ENCODE assay signal across 14 cellular contexts in genomic region chr2:234968633-234969328, GRCh38. TPM values are rescaled to one million over a fixed set of nuclear protein-coding genes. Genes with fewer than 3 reads are reported as not detected.
A peak's percentile ranks its signal among the peaks of the same experiment; 100 is the strongest.
DNase-seq lines count a peak whose midpoint lies in the region; ATAC-seq, FAIRE-seq and TF ChIP-seq lines count a peak whose summit lies in the region.
"Had no signal": no experiment of that assay in that cellular context is flagged by ENCODE, and none has a peak within 500 bp of the region (broad histone marks: within the 10 kb centered on the region; RNA-seq: fewer than 3 reads in every experiment).

No MANE protein-coding gene starts in this region.

- H3K27ac ChIP-seq in HepG2 (ENCODE audit: extremely low read length, insufficient read depth, low read length) = no peak overlapping the region
- H3K27ac ChIP-seq in right lobe of liver = no peak overlapping the region
- peak overlapping the region; percentile 51 for H3K27ac ChIP-seq in SJCRH30
- H3K27ac ChIP-seq in mesendoderm (ENCODE audit: low read depth, low read length) = no peak overlapping the region
- H3K27ac ChIP-seq in upper lobe of left lung = no peak overlapping the region
- H3K27ac ChIP-seq: gastrocnemius medialis, vagina had no signal

- H3K79me2 ChIP-seq in HepG2 (ENCODE audit: insufficient read depth, low read length) (peaks cover 98% of the 10 kb centered on the region), mesendoderm (ENCODE audit: control insufficient read depth, insufficient read depth, low read length) (peaks cover 84% of the 10 kb centered on the region)

- ATAC-seq in HepG2 (no peak), right lobe of liver (no peak), upper lobe of left lung (ENCODE audit: low FRiP score in 2 of 2) (no peak)
- ATAC-seq: gastrocnemius medialis had no signal

- BruUV-seq in HepG2 (replicated peaks; lab: Mats Ljungman, UMichigan) = no TSS peak

- DNase-seq in HepG2 (ENCODE audit: low spot score) (no peak), right lobe of liver (no peak), SJCRH30 (peak; percentile 37 to 59), mesendoderm (peak; percentile 46), D721Med (ENCODE audit: insufficient read length, low spot score) (no peak), RCC 7860 (ENCODE audit: low spot score) (no peak), upper lobe of left lung (no peak), hepatic stellate cell (ENCODE audit: low spot score) (no peak)
- DNase-seq: activated B cell treated with CpG ODN at 0.5 μM for 24 hours, amniotic stem cell, EL, gastrocnemius medialis, Right ventricle myocardium superior had no signal

- no peak for TF ChIP-seq POLR2A in HepG2 (IDR thresholded peaks at IDR 0.05; ENCODE audit: insufficient read depth in 1 of 2, low read depth in 2 of 2, low read length in 2 of 2)
- TF ChIP-seq POLR2A in right lobe of liver (IDR thresholded peaks at IDR 0.05) = no peak
- TF ChIP-seq POLR2A in upper lobe of left lung (IDR thresholded peaks at IDR 0.05) = no peak

- POLR2A ChIA-PET in HepG2 (lab: Yijun Ruan, JAX) = interaction anchor here (1.3 to 1.6 kb wide), 2 partner anchors 8 to 11 kb away, joined by 3 to 6 read pairs; no protein-coding TSS in a partner anchor

- peaks cover 50% of the 10 kb centered on the region for H3K79me1 ChIP-seq in mesendoderm (ENCODE audit: low read length)

- H4K20me1 ChIP-seq in HepG2 (ENCODE audit: insufficient read depth, low read length) = peaks cover 96% of the 10 kb centered on the region

- H2BK5ac ChIP-seq in mesendoderm (ENCODE audit: low read length) = no peak overlapping the region

- no peak overlapping the region for H2BK15ac ChIP-seq in mesendoderm (replicated peaks; ENCODE audit: low read depth)

- no peak overlapping the region for H3K4me2 ChIP-seq in HepG2 (ENCODE audit: low read depth, low read length)
- no peak overlapping the region for H3K4me2 ChIP-seq in mesendoderm (ENCODE audit: low read length)

- no peak overlapping the region for H4K8ac ChIP-seq in mesendoderm (ENCODE audit: low read depth, low read length)

- H3K23ac ChIP-seq in mesendoderm (ENCODE audit: low read length) = no peak overlapping the region

- H3K27me3 ChIP-seq in HepG2 (ENCODE audit: control insufficient read depth in 1 of 2, insufficient read depth in 2 of 2, low read length in 2 of 2) (no peaks in the 10 kb centered on the region), right lobe of liver (no peaks in the 10 kb centered on the region), SJCRH30 (no peaks in the 10 kb centered on the region), mesendoderm (ENCODE audit: insufficient read depth, low read length, poor library complexity) (no peaks in the 10 kb centered on the region), upper lobe of left lung (no peaks in the 10 kb centered on the region)
- H3K27me3 ChIP-seq: gastrocnemius medialis, vagina had no signal

- no peak for FAIRE-seq in HepG2 (lab: Jason Lieb, UNC)
- no peak for FAIRE-seq in D721Med (lab: Jason Lieb, UNC)
- no peak for FAIRE-seq in RCC 7860 (lab: Jason Lieb, UNC)

- peaks cover 62% of the 10 kb centered on the region for H3K4me1 ChIP-seq in HepG2 (ENCODE audit: insufficient read depth, low read length)
- peaks cover 0 to 2% (median 0%) of the 10 kb centered on the region in 4 donors for H3K4me1 ChIP-seq in right lobe of liver
- H3K4me1 ChIP-seq in SJCRH30 = peaks cover 34% of the 10 kb centered on the region
- H3K4me1 ChIP-seq in mesendoderm (ENCODE audit: control insufficient read depth, low read depth, low read length) = peaks cover 15% of the 10 kb centered on the region
- peaks cover 0 to 18% (median 7%) of the 10 kb centered on the region in 4 donors for H3K4me1 ChIP-seq in upper lobe of left lung

- H2AFZ ChIP-seq in HepG2 (ENCODE audit: low read length) = no peak overlapping the region

- H3K9ac ChIP-seq in HepG2 (ENCODE audit: insufficient read depth, low read depth, low read length) (no peak overlapping the region), mesendoderm (ENCODE audit: low read length) (peak overlapping the region; percentile 14)

- H3K4ac ChIP-seq in mesendoderm (ENCODE audit: low read depth, low read length) = no peak overlapping the region

- H2BK120ac ChIP-seq in mesendoderm (ENCODE audit: low read depth, low read length) = no peak overlapping the region

- TF ChIP-seq EP300 in HepG2 (IDR thresholded peaks at IDR 0.05; ENCODE audit: low read depth in 2 of 2, low read length in 2 of 2) (no peak), HepG2 (CRISPR knock-in tag; IDR thresholded peaks at IDR 0.05; ENCODE audit: borderline replicate concordance) (no peak), upper lobe of left lung (IDR thresholded peaks at IDR 0.05) (no peak)

- TF ChIP-seq CTCF in HepG2 (CRISPR knock-in tag; IDR thresholded peaks at IDR 0.05) = no peak
- no peak for TF ChIP-seq CTCF in right lobe of liver (IDR thresholded peaks at IDR 0.05)
- no peak for TF ChIP-seq CTCF in D721Med (IDR thresholded peaks at IDR 0.05; ENCODE audit: insufficient read depth, missing control alignments)
- TF ChIP-seq CTCF in upper lobe of left lung (IDR thresholded peaks at IDR 0.05) = no peak

- H2AK5ac ChIP-seq in mesendoderm (ENCODE audit: low read length) = no peak overlapping the region

- no peak for TF ChIP-seq RAD21 in HepG2 (CRISPR knock-in tag; IDR thresholded peaks at IDR 0.05)

- 93% methylated on average over 14 of the region's 14 CpGs for WGBS in HepG2 (ENCODE audit: low lambda C conversion rate)
- WGBS in right lobe of liver (ENCODE audit: insufficient coverage, low coverage, low lambda C conversion rate, missing lambda C conversion rate) = 87% methylated on average over 10 of the region's 14 CpGs
- no CpG with 5 or more reads among the region's 14 CpGs for WGBS in mesendoderm (ENCODE audit: extremely low coverage, insufficient coverage, low lambda C conversion rate)
- 76 to 80% methylated on average over 13 to 14 of the region's 14 CpGs for WGBS in upper lobe of left lung, 2 donors

- H3K36me3 ChIP-seq in HepG2 (replicated peaks in 1 of 2; ENCODE audit: control insufficient read depth in 1 of 2, insufficient read depth in 2 of 2, low read length in 2 of 2) (peaks cover 12 to 56% of the 10 kb centered on the region in 2 experiments), right lobe of liver (no peaks in the 10 kb centered on the region), SJCRH30 (peaks cover 4% of the 10 kb centered on the region; the same call in 1 of the 2 replicates), mesendoderm (ENCODE audit: control insufficient read depth, insufficient read depth, low read length) (peaks cover 3% of the 10 kb centered on the region), upper lobe of left lung (no peaks in the 10 kb centered on the region)
- H3K36me3 ChIP-seq: gastrocnemius medialis, vagina had no signal

- intact Hi-C loops in HepG2 (cut with micrococcal nuclease; ENCODE audit: unreplicated experiment) = no loop called here
- intact Hi-C loops in right lobe of liver (cut with DNase I) = no loop called here

- CTCF ChIA-PET in HepG2 (lab: Yijun Ruan, JAX; ENCODE audit: low intra/inter-chr PET ratio, low total read pairs) = no interaction called here

- H3K9me3 ChIP-seq in HepG2 (ENCODE audit: low read length) (no peaks in the 10 kb centered on the region), right lobe of liver (no peaks in the 10 kb centered on the region), SJCRH30 (replicated peaks) (no peaks in the 10 kb centered on the region), upper lobe of left lung (no peaks in the 10 kb centered on the region)
- H3K9me3 ChIP-seq: gastrocnemius medialis, vagina had no signal

- H3K4me3 ChIP-seq in HepG2 (replicated peaks in 1 of 3; ENCODE audit: insufficient read depth in 1 of 3, low read depth in 2 of 3, low read length in 3 of 3) (no peak overlapping the region), right lobe of liver (no peak overlapping the region), SJCRH30 (peak overlapping the region; percentile 24), mesendoderm (ENCODE audit: low read length) (no peak overlapping the region), upper lobe of left lung (no peak overlapping the region)
- H3K4me3 ChIP-seq: gastrocnemius medialis, vagina had no signal

- in situ Hi-C loops in HepG2 (cut with HindIII; ENCODE audit: extremely low pct_ligation_motif_present, low pct_unique_long_range_greater_than_20kb) = no loop called here

- no peak overlapping the region for H4K5ac ChIP-seq in mesendoderm (ENCODE audit: low read length)

- H3K18ac ChIP-seq in mesendoderm (ENCODE audit: low read length) = no peak overlapping the region

- peak overlapping the region; percentile 12 for H3K56ac ChIP-seq in mesendoderm (ENCODE audit: low read length)

TF ChIP-seq in HepG2, 621 proteins besides CTCF, POLR2A, EP300 and RAD21 (continues in another document):
- TF ChIP-seq SP2 (CRISPR knock-in tag; IDR thresholded peaks at IDR 0.05) = no peak
- no peak for TF ChIP-seq ZNF331 (CRISPR knock-in tag; IDR thresholded peaks at IDR 0.05)

RNA-seq across cellular contexts. Expression of gene SH3BP4, which starts 17.0 kb away (rescaled TPM):
- total RNA-seq in HepG2 (2016; rRNA removed; fragmentation: Illumina TruSeq; extraction: Trizol) = 34.6 and 44.3 TPM in 2 replicates
- total RNA-seq in HepG2 (2016; cell fraction: cytosol; rRNA removed; fragmentation: Illumina TruSeq; extraction: Trizol; ENCODE audit: low read depth) = 10.1 and 13.4 TPM in 2 replicates
- 33.4 and 38.6 TPM in 2 replicates for total RNA-seq in HepG2 (2016; cell fraction: insoluble cytoplasmic fraction; rRNA removed; fragmentation: Illumina TruSeq; extraction: Trizol)
- total RNA-seq in HepG2 (2016; cell fraction: membrane; rRNA removed; fragmentation: Illumina TruSeq; extraction: Trizol) = 23.4 and 24.2 TPM in 2 replicates
- 29.3 and 37.6 TPM in 2 replicates for total RNA-seq in HepG2 (2016; cell fraction: nucleus; rRNA removed; fragmentation: Illumina TruSeq; extraction: Trizol)
- 99.1 and 101 TPM in 2 replicates for polyA plus RNA-seq in HepG2 (2011; rRNA removed)
- 62.2 and 70.2 TPM in 2 replicates for polyA plus RNA-seq in HepG2 (2011; cell fraction: cytosol; rRNA removed)
- 57.3 and 58.3 TPM in 2 replicates for polyA plus RNA-seq in HepG2 (2011; cell fraction: nucleus; rRNA removed)
- 54.2 and 63.2 TPM in 2 replicates for polyA plus RNA-seq in HepG2 (2012)
- 12.1 and 15.0 TPM in 2 replicates for polyA plus RNA-seq in HepG2 (2016; cell fraction: cytosol; fragmentation: Illumina TruSeq; extraction: Trizol; ENCODE audit: low read depth)
- polyA plus RNA-seq in HepG2 (2016; cell fraction: insoluble cytoplasmic fraction; fragmentation: Illumina TruSeq; extraction: Trizol; ENCODE audit: low read depth) = 41.4 and 47.1 TPM in 2 replicates
- 16.0 and 16.3 TPM in 2 replicates for polyA plus RNA-seq in HepG2 (2016; cell fraction: membrane; fragmentation: Illumina TruSeq; extraction: Trizol; ENCODE audit: low read depth)
- polyA plus RNA-seq in HepG2 (2016; cell fraction: nucleus; fragmentation: Illumina TruSeq; extraction: Trizol; ENCODE audit: insufficient read depth, low read depth) = 33.7 and 37.2 TPM in 2 replicates
- 50.3 and 196 TPM in 2 replicates for polyA minus RNA-seq in HepG2 (2011; rRNA and poly(A)+ RNA removed; ENCODE audit: low replicate concordance)
- 58.1 and 67.7 TPM in 2 replicates for polyA minus RNA-seq in HepG2 (2011; cell fraction: cytosol; rRNA and poly(A)+ RNA removed)
- polyA minus RNA-seq in HepG2 (2011; cell fraction: nucleus; rRNA and poly(A)+ RNA removed) = 92.1 and 100 TPM in 2 replicates
- 10 to 100 TPM; 18.8 to 30.4 (median 26.3) TPM for total RNA-seq in right lobe of liver
- 32.9 and 35.5 TPM in 2 replicates for total RNA-seq in SJCRH30 (2014; rRNA removed; shearing (Covaris generic))
- polyA plus RNA-seq in mesendoderm (2013, experiment 1 of 2) = 26.4 TPM
- 26.9 TPM for polyA plus RNA-seq in mesendoderm (2013, experiment 2 of 2)
- 10 to 100 TPM; 27.3 to 57.3 (median 33.4) TPM for total RNA-seq in upper lobe of left lung

Comparison
In these comparisons a context has a peak if more than half of its experiments do, and no peak if none do; other contexts are left out.
1. DNase-seq: peak in SJCRH30 (2 of 2) and mesendoderm (single experiment); none in HepG2 (single experiment), right lobe of liver (0 of 3), D721Med (single experiment), RCC 7860 (single experiment), upper lobe of left lung (0 of 2) and hepatic stellate cell (single experiment).